ENCODE assay signal across 17 cellular contexts in the genomic region with DNA sequence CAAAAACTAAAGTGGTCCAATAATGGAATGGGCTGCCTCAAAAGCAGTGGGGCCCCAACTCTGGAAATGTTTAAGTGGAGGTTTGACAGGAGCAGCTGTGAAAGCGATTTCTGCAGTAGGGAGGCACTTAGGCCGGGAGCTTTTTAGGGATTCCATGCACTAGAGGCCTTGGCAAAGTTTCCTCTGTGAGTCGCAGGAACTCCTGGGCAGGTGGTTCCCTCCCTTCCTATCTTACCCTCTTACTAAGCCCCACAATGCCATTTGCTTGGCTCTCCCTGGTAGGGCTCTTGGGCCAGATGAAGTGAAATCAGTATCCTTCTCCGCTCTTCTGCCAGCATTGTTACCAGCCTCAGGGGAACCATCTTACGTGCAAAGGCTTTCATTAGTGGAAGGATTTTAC. TPM values are rescaled to one million over a fixed set of nuclear protein-coding genes. Genes with fewer than 3 reads are reported as not detected.
DNase-seq lines count a peak whose midpoint lies in the region; ATAC-seq and TF ChIP-seq lines count a peak whose summit lies in the region.
"Had no signal": no experiment of that assay in that cellular context is flagged by ENCODE, and none has a peak within 500 bp of the region (broad histone marks: within the 10 kb centered on the region; RNA-seq: fewer than 3 reads in every experiment).

No MANE protein-coding gene starts in this region.

- H3K79me2 ChIP-seq in GM23338 (replicated peaks; ENCODE audit: insufficient read depth) = no peaks in the 10 kb centered on the region

- H3K27ac ChIP-seq in GM23338 (ENCODE audit: low read depth) (no peak overlapping the region), esophagus muscularis mucosa (replicated peaks in 1 of 4) (no peak overlapping the region)
- no peak overlapping the region for H3K27ac ChIP-seq in CD4-positive, alpha-beta T cell (ENCODE audit: low read depth, low read length)
- H3K27ac ChIP-seq: BLaER1 treated with 17β-estradiol and CSF1 and Interleukin-3, amounts not matched to agents 10 nM and 100 nM; colonic mucosa had no signal

- no peak overlapping the region for H3K4me2 ChIP-seq in GM23338
- H3K4me2 ChIP-seq: BLaER1 treated with 17β-estradiol and CSF1 and Interleukin-3, amounts not matched to agents 10 nM and 100 nM had no signal

- H3K27me3 Mint-ChIP-seq in GM23338 (ENCODE audit: insufficient read depth, low read depth, poor library complexity) = peaks cover 2% of the 10 kb centered on the region
- no peaks in the 10 kb centered on the region for H3K27me3 Mint-ChIP-seq in CD4-positive, alpha-beta T cell
- H3K27me3 Mint-ChIP-seq: activated CD4-positive, alpha-beta T cell treated with anti-CD3 and anti-CD28 coated beads for 36 hours; stimulated activated naive CD8-positive, alpha-beta T cell treated with anti-CD3 and anti-CD28 coated beads, Interleukin-15, Interleukin-2, amounts not matched to agents 100 ng/mL and 50 ng/mL, for 24 hours had no signal

- TF ChIP-seq CTCF in GM23338 (conservative IDR thresholded peaks at IDR 0.05; ENCODE audit: low read depth in 2 of 2) (no peak), esophagus muscularis mucosa (IDR thresholded peaks at IDR 0.05) (no peak)
- TF ChIP-seq CTCF in CD4-positive, alpha-beta T cell (IDR thresholded peaks at IDR 0.05) = no peak

- POLR2A ChIA-PET in CD4-positive, alpha-beta T cell (lab: Charles Lee) = no interaction called here

- no peak for TF ChIP-seq POLR2A in esophagus muscularis mucosa (IDR thresholded peaks at IDR 0.05; ENCODE audit: low read depth)

- H3K27ac Mint-ChIP-seq in GM23338 = no peak overlapping the region
- H3K27ac Mint-ChIP-seq in CD4-positive, alpha-beta T cell = no peak overlapping the region
- H3K27ac Mint-ChIP-seq: activated CD4-positive, alpha-beta T cell treated with anti-CD3 and anti-CD28 coated beads for 36 hours; stimulated activated naive CD8-positive, alpha-beta T cell treated with anti-CD3 and anti-CD28 coated beads, Interleukin-15, Interleukin-2, amounts not matched to agents 100 ng/mL and 50 ng/mL, for 24 hours; T-helper 17 cell had no signal

- peak; percentile 64 for ATAC-seq in GM23338
- ATAC-seq in GM19351 (IDR thresholded peaks at IDR 0.05; ENCODE audit: unreplicated experiment) = no peak
- ATAC-seq in CD4-positive, alpha-beta T cell (ENCODE audit: poor library complexity) = no peak
- ATAC-seq: activated CD4-positive, alpha-beta T cell treated with anti-CD3 and anti-CD28 coated beads for 36 hours; Panc1; T-helper 17 cell had no signal

- H3K4me1 ChIP-seq in GM23338 (ENCODE audit: insufficient read depth) = peaks cover 27% of the 10 kb centered on the region
- no peaks in the 10 kb centered on the region for H3K4me1 ChIP-seq in esophagus muscularis mucosa
- H3K4me1 ChIP-seq: BLaER1 treated with 17β-estradiol and CSF1 and Interleukin-3, amounts not matched to agents 10 nM and 100 nM; colonic mucosa had no signal

- H3K4me3 ChIP-seq in GM23338 (no peak overlapping the region), esophagus muscularis mucosa (no peak overlapping the region)
- H3K4me3 ChIP-seq: BLaER1 treated with 17β-estradiol and CSF1 and Interleukin-3, amounts not matched to agents 10 nM and 100 nM; colonic mucosa had no signal

- TF ChIP-seq EP300 in esophagus muscularis mucosa (IDR thresholded peaks at IDR 0.05) = no peak

- WGBS in esophagus muscularis mucosa = 78% methylated on average over 3 of the region's 5 CpGs

- intact Hi-C loops in esophagus muscularis mucosa (cut with DNase I) = no loop called here
- intact Hi-C loops in CD4-positive, alpha-beta T cell (cut with DNase I, micrococcal nuclease) = no loop called here

- H3K9me2 ChIP-seq in GM23338 (ENCODE audit: insufficient read depth) = no peaks in the 10 kb centered on the region

- peaks cover 22% of the 10 kb centered on the region for H3K4me1 Mint-ChIP-seq in GM23338
- H3K4me1 Mint-ChIP-seq in CD4-positive, alpha-beta T cell (ENCODE audit: low read depth) = no peaks in the 10 kb centered on the region
- H3K4me1 Mint-ChIP-seq: activated CD4-positive, alpha-beta T cell treated with anti-CD3 and anti-CD28 coated beads for 36 hours had no signal

- H3K36me3 Mint-ChIP-seq in GM23338 (ENCODE audit: low read depth) = no peaks in the 10 kb centered on the region
- no peaks in the 10 kb centered on the region for H3K36me3 Mint-ChIP-seq in CD4-positive, alpha-beta T cell (ENCODE audit: low read depth)

- no peak overlapping the region for H3K4me3 Mint-ChIP-seq in GM23338
- H3K4me3 Mint-ChIP-seq in CD4-positive, alpha-beta T cell = no peak overlapping the region
- H3K4me3 Mint-ChIP-seq: activated CD4-positive, alpha-beta T cell treated with anti-CD3 and anti-CD28 coated beads for 36 hours; stimulated activated naive CD8-positive, alpha-beta T cell treated with anti-CD3 and anti-CD28 coated beads, Interleukin-15, Interleukin-2, amounts not matched to agents 100 ng/mL and 50 ng/mL, for 24 hours; T-helper 17 cell had no signal

- peak overlapping the region; percentile 88 for H2AFZ ChIP-seq in GM23338

- CTCF ChIA-PET in CD4-positive, alpha-beta T cell (lab: Charles Lee) = no interaction called here

- no peaks in the 10 kb centered on the region for H4K20me1 ChIP-seq in GM23338 (replicated peaks; ENCODE audit: insufficient read depth)
- H4K20me1 ChIP-seq: BLaER1 treated with 17β-estradiol and CSF1 and Interleukin-3, amounts not matched to agents 10 nM and 100 nM had no signal

- H3K36me3 ChIP-seq in GM23338 (ENCODE audit: insufficient read depth) (no peaks in the 10 kb centered on the region), esophagus muscularis mucosa (no peaks in the 10 kb centered on the region)
- H3K36me3 ChIP-seq: BLaER1 treated with 17β-estradiol and CSF1 and Interleukin-3, amounts not matched to agents 10 nM and 100 nM; colonic mucosa had no signal

- no peaks in the 10 kb centered on the region; the same call in 2 of the 3 replicates for H3K9me3 Mint-ChIP-seq in GM23338
- no peaks in the 10 kb centered on the region for H3K9me3 Mint-ChIP-seq in CD4-positive, alpha-beta T cell
- H3K9me3 Mint-ChIP-seq: stimulated activated naive CD8-positive, alpha-beta T cell treated with anti-CD3 and anti-CD28 coated beads, Interleukin-15, Interleukin-2, amounts not matched to agents 100 ng/mL and 50 ng/mL, for 24 hours had no signal

- H3K27me3 ChIP-seq in GM23338 (ENCODE audit: insufficient read depth) (no peaks in the 10 kb centered on the region), esophagus muscularis mucosa (peaks cover 0 to 5% (median 0%) of the 10 kb centered on the region in 4 donors)
- H3K27me3 ChIP-seq in CD4-positive, alpha-beta T cell (ENCODE audit: control insufficient read depth, insufficient read depth, low read length) = no peaks in the 10 kb centered on the region
- H3K27me3 ChIP-seq: BLaER1 treated with 17β-estradiol and CSF1 and Interleukin-3, amounts not matched to agents 10 nM and 100 nM; colonic mucosa had no signal

- DNase-seq in COLO668 (lab: John Stamatoyannopoulos, UW; ENCODE audit: unreplicated experiment) (peak; percentile 17), GM23338 (ENCODE audit: low spot score) (peak; percentile 52), NCI-H2171 (lab: John Stamatoyannopoulos, UW) (peak; percentile 93), esophagus muscularis mucosa (ENCODE audit: extremely low spot score) (peak; percentile 53)
- no peak for DNase-seq in activated CD8-positive, alpha-beta memory T cell treated with anti-CD3 and anti-CD28 coated beads, Interleukin-2, amount 50 U/mL, for 4 hours
- no peak for DNase-seq in activated CD4-positive, alpha-beta T cell treated with anti-CD3 and anti-CD28 coated beads for 48 hours
- DNase-seq in CD4-positive, alpha-beta T cell = no peak
- DNase-seq: activated CD4-positive, alpha-beta T cell treated with anti-CD3 and anti-CD28 coated beads for 36 hours; activated T-cell treated with anti-CD3 and anti-CD28 coated beads, Interleukin-2, amount 50 U/mL, for 1 hour; colonic mucosa; erythroblast; small intestine; T-helper 17 cell had no signal

- no peaks in the 10 kb centered on the region for H3F3A ChIP-seq in GM23338 (replicated peaks; ENCODE audit: low read depth)

- H3K9me3 ChIP-seq in esophagus muscularis mucosa = no peaks in the 10 kb centered on the region
- H3K9me3 ChIP-seq in CD4-positive, alpha-beta T cell (ENCODE audit: control insufficient read depth, low read length) = no peaks in the 10 kb centered on the region
- H3K9me3 ChIP-seq: BLaER1 treated with 17β-estradiol and CSF1 and Interleukin-3, amounts not matched to agents 10 nM and 100 nM; colonic mucosa had no signal

TF ChIP-seq in GM23338, 12 proteins besides CTCF, POLR2A, EP300 and RAD21:
- TF ChIP-seq CREB1 (CRISPR knock-in tag; IDR thresholded peaks at IDR 0.05; ENCODE audit: low read depth) (no peak), ZNF331 (CRISPR knock-in tag; IDR thresholded peaks at IDR 0.05; ENCODE audit: low read depth) (no peak), EZH2 (IDR thresholded peaks at IDR 0.05; ENCODE audit: low read depth, unreplicated experiment) (no peak), EZH2phosphoT487 (IDR thresholded peaks at IDR 0.05; ENCODE audit: unreplicated experiment) (no peak), ZNF114 (CRISPR knock-in tag; IDR thresholded peaks at IDR 0.05) (no peak), STAT1 (IDR thresholded peaks at IDR 0.05; ENCODE audit: unreplicated experiment) (no peak)
- TF ChIP-seq, protein P1, sequence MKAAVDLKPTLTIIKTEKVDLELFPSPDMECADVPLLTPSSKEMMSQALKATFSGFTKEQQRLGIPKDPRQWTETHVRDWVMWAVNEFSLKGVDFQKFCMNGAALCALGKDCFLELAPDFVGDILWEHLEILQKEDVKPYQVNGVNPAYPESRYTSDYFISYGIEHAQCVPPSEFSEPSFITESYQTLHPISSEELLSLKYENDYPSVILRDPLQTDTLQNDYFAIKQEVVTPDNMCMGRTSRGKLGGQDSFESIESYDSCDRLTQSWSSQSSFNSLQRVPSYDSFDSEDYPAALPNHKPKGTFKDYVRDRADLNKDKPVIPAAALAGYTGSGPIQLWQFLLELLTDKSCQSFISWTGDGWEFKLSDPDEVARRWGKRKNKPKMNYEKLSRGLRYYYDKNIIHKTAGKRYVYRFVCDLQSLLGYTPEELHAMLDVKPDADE (IDR thresholded peaks at IDR 0.05) = no peak
TF ChIP-seq in GM23338: peak in this region for 0.

RNA-seq across cellular contexts. Expression of gene RPL17, which starts 29.0 kb away (rescaled TPM):
- total RNA-seq in GM23338 (2014; rRNA removed; shearing (Covaris generic)) = 1,557 and 1,628 TPM in 2 replicates
- polyA plus RNA-seq in GM23338 (2016; fragmentation: Nextera tagmentation; extraction: Ambion mirVana) = 2,501 and 2,645 TPM in 2 replicates
- 1,000 to 10,000 TPM; 1,026 to 2,712 (median 2,009) TPM for total RNA-seq in esophagus muscularis mucosa
- 1,000 to 10,000 TPM; 3,011 to 3,031 TPM for total RNA-seq in CD4-positive, alpha-beta T cell

RNA-seq across cellular contexts. Expression of gene C18orf32, which starts 34.2 kb away (rescaled TPM):
- 22.4 and 25.3 TPM in 2 replicates for total RNA-seq in GM23338 (2014; rRNA removed; shearing (Covaris generic))
- 72.4 and 82.3 TPM in 2 replicates for polyA plus RNA-seq in GM23338 (2016; fragmentation: Nextera tagmentation; extraction: Ambion mirVana)
- 10 to 100 TPM; 39.6 to 61.5 (median 55.2) TPM for total RNA-seq in esophagus muscularis mucosa
- 10 to 100 TPM; 38.2 to 40.1 TPM for total RNA-seq in CD4-positive, alpha-beta T cell

RNA-seq across cellular contexts. Expression of gene LIPG, which starts 40.6 kb away (rescaled TPM):
- total RNA-seq in GM23338 (2014; rRNA removed; shearing (Covaris generic)) = 17.2 and 17.7 TPM in 2 replicates
- polyA plus RNA-seq in GM23338 (2016; fragmentation: Nextera tagmentation; extraction: Ambion mirVana) = 3.3 and 4.9 TPM in 2 replicates
- 10 to 100 TPM in 1 of 4 donors, 1 to 10 TPM in 1, under 1 TPM in 1, not detected in 1; 0.06 to 11.9 (median 1.3) TPM for total RNA-seq in esophagus muscularis mucosa
- total RNA-seq in CD4-positive, alpha-beta T cell = not detected
- total RNA-seq: T-helper 17 cell had no signal

Comparison
In these comparisons a context has a peak if more than half of its experiments do, and no peak if none do; other contexts are left out.
1. DNase-seq: peak in COLO668 (single experiment), GM23338 (single experiment), NCI-H2171 (single experiment) and esophagus muscularis mucosa (single experiment); none in activated CD8-positive, alpha-beta memory T cell treated with anti-CD3 and anti-CD28 coated beads, Interleukin-2, amount 50 U/mL, for 4 hours (single experiment), activated CD4-positive, alpha-beta T cell treated with anti-CD3 and anti-CD28 coated beads for 48 hours (single experiment) and CD4-positive, alpha-beta T cell (0 of 10).